Comparison of ENCODE assay signal across 9 cellular contexts in genomic region chr12:126258190-126258589, GRCh38.
"Had no signal": no experiment of that assay in that cellular context is flagged by ENCODE, and none has a peak within 500 bp of the region (broad histone marks: within the 10 kb centered on the region; RNA-seq: fewer than 3 reads in every experiment).

No MANE protein-coding gene starts in this region.

- H3K4me1 Mint-ChIP-seq: GM23338 had no signal

- H3K4me1 ChIP-seq: HAP-1 had no signal

- H3K27ac ChIP-seq: GM23248 had no signal

- DNase-seq: GM23248, GOT3, H7, H9, HCEC 1CT, HFFc6 had no signal

- H3K36me3 ChIP-seq: HAP-1 had no signal

- H3K4me2 ChIP-seq: GM23338 had no signal

- H3K27ac Mint-ChIP-seq: GM23338, H9, HFFc6 had no signal

- H3K4me3 ChIP-seq: GM23248, GM23338, HAP-1 had no signal

- H3K9me3 ChIP-seq: HAP-1 had no signal

- H3K4me3 Mint-ChIP-seq: GM23338, H9, HFFc6 had no signal

- H2AFZ ChIP-seq: GM23248, GM23338 had no signal

- ATAC-seq: GM23338, HCT116 had no signal

- H3K9ac ChIP-seq: GM23248 had no signal
